6 cellular contexts compared by ENCODE assay signal in genomic region chr11:132904091-132904490, GRCh38.
"Had no signal": no experiment of that assay in that cellular context is flagged by ENCODE, and none has a peak within 500 bp of the region (broad histone marks: within the 10 kb centered on the region; RNA-seq: fewer than 3 reads in every experiment).

No MANE protein-coding gene starts in this region.

- DNase-seq: IMR-90, KBM-7, KG1 had no signal

- ATAC-seq: HepG2, K562 had no signal

- H3K4me3 Mint-ChIP-seq: IgD-negative memory B cell had no signal

- H3K27ac Mint-ChIP-seq: IgD-negative memory B cell had no signal

- H3K36me3 Mint-ChIP-seq: IgD-negative memory B cell had no signal

- H3K27me3 Mint-ChIP-seq: IgD-negative memory B cell had no signal
